ENCODE assay signal across 1 cellular context in genomic region chr3:51186446-51186845, GRCh38.
TF ChIP-seq lines count a peak whose summit lies in the region.
"Not testable (repeated sequence)": the region's sequence is repeated elsewhere in the genome, so short reads cannot be mapped to it uniquely, and the experiment has no call there.

No MANE protein-coding gene starts in this region.

- H3K36me3 ChIP-seq in HEK293 (ENCODE audit: control insufficient read depth in 2 of 2, insufficient read depth in 1 of 2, low read length in 2 of 2), result not testable (repeated sequence)

- not testable (repeated sequence) for H3K4me3 ChIP-seq in HEK293 (ENCODE audit: low read depth, low read length)

- CTCF ChIA-PET in HEK293 (lab: Yijun Ruan, JAX), result not testable (repeated sequence)

- H3K27ac ChIP-seq in HEK293 (ENCODE audit: extremely low read depth, low read depth, low read length), result not testable (repeated sequence)

- not testable (repeated sequence) for H3K9me3 ChIP-seq in HEK293 (ENCODE audit: control insufficient read depth, insufficient read depth, low read depth, low read length)

- not testable (repeated sequence) for TF ChIP-seq CTCF in HEK293 (tag by site-specific recombination; IDR thresholded peaks at IDR 0.05)

- POLR2A ChIA-PET in HEK293 (lab: Yijun Ruan, JAX), result not testable (repeated sequence)

- H3K4me1 ChIP-seq in HEK293 (ENCODE audit: control insufficient read depth, insufficient read depth, low read length), result not testable (repeated sequence)

TF ChIP-seq in HEK293, 187 proteins besides CTCF, POLR2A, EP300 and RAD21:
- peak; percentile 90 for TF ChIP-seq ZNF585B (tag by site-specific recombination; IDR thresholded peaks at IDR 0.05)
